1 cellular context compared by ENCODE assay signal in genomic region chr6:99424761-99425646, GRCh38.
A peak's percentile ranks its signal among the peaks of the same experiment; 100 is the strongest.
TF ChIP-seq lines count a peak whose summit lies in the region.

TSS of gene PNISR (minus strand) at chr6:99425308. CDS start at chr6:99414659, 10,649 bp downstream.

TF ChIP-seq in WTC11, 78 proteins besides CTCF, POLR2A, EP300 and RAD21 (continued from another document):
- TF ChIP-seq PRDM15 (CRISPR knock-in tag; IDR thresholded peaks at IDR 0.05) (no peak), GTF2I (CRISPR knock-in tag; conservative IDR thresholded peaks at IDR 0.05) (no peak), HMGA2 (CRISPR knock-in tag; IDR thresholded peaks at IDR 0.05) (no peak), MYBL2 (CRISPR knock-in tag; IDR thresholded peaks at IDR 0.05) (peak; percentile 35; the same call in 1 of the 2 replicates), NFE2L1 (CRISPR knock-in tag; IDR thresholded peaks at IDR 0.05) (peak; percentile 65; the same call in 1 of the 2 replicates), ARID4B (CRISPR knock-in tag; IDR thresholded peaks at IDR 0.05; ENCODE audit: borderline replicate concordance) (peak; percentile 75; the same call in 1 of the 2 replicates), JUN (CRISPR knock-in tag; IDR thresholded peaks at IDR 0.05) (no peak), HMGXB4 (CRISPR knock-in tag; IDR thresholded peaks at IDR 0.05) (no peak; the same call in 1 of the 2 replicates), FOXJ3 (CRISPR knock-in tag; IDR thresholded peaks at IDR 0.05; ENCODE audit: borderline replicate concordance) (no peak), FOXP4 (CRISPR knock-in tag; IDR thresholded peaks at IDR 0.05) (no peak; the same call in 1 of the 2 replicates), NFATC4 (CRISPR knock-in tag; IDR thresholded peaks at IDR 0.05) (no peak)
- TF ChIP-seq, protein P1, sequence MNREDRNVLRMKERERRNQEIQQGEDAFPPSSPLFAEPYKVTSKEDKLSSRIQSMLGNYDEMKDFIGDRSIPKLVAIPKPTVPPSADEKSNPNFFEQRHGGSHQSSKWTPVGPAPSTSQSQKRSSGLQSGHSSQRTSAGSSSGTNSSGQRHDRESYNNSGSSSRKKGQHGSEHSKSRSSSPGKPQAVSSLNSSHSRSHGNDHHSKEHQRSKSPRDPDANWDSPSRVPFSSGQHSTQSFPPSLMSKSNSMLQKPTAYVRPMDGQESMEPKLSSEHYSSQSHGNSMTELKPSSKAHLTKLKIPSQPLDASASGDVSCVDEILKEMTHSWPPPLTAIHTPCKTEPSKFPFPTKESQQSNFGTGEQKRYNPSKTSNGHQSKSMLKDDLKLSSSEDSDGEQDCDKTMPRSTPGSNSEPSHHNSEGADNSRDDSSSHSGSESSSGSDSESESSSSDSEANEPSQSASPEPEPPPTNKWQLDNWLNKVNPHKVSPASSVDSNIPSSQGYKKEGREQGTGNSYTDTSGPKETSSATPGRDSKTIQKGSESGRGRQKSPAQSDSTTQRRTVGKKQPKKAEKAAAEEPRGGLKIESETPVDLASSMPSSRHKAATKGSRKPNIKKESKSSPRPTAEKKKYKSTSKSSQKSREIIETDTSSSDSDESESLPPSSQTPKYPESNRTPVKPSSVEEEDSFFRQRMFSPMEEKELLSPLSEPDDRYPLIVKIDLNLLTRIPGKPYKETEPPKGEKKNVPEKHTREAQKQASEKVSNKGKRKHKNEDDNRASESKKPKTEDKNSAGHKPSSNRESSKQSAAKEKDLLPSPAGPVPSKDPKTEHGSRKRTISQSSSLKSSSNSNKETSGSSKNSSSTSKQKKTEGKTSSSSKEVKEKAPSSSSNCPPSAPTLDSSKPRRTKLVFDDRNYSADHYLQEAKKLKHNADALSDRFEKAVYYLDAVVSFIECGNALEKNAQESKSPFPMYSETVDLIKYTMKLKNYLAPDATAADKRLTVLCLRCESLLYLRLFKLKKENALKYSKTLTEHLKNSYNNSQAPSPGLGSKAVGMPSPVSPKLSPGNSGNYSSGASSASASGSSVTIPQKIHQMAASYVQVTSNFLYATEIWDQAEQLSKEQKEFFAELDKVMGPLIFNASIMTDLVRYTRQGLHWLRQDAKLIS (CRISPR knock-in tag; IDR thresholded peaks at IDR 0.05; ENCODE audit: borderline replicate concordance) = 0 out of 2 replicates have a peak, but pooled peaks have one; percentile 70
- TF ChIP-seq, protein P2, sequence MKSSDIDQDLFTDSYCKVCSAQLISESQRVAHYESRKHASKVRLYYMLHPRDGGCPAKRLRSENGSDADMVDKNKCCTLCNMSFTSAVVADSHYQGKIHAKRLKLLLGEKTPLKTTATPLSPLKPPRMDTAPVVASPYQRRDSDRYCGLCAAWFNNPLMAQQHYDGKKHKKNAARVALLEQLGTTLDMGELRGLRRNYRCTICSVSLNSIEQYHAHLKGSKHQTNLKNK (CRISPR knock-in tag; IDR thresholded peaks at IDR 0.05) = no peak
- TF ChIP-seq, protein P3, sequence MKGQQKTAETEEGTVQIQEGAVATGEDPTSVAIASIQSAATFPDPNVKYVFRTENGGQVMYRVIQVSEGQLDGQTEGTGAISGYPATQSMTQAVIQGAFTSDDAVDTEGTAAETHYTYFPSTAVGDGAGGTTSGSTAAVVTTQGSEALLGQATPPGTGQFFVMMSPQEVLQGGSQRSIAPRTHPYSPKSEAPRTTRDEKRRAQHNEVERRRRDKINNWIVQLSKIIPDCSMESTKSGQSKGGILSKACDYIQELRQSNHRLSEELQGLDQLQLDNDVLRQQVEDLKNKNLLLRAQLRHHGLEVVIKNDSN (CRISPR knock-in tag; IDR thresholded peaks at IDR 0.05) = peak; percentile 91
